In genomic region chr5:134215757-134216156, GRCh38 we compare ENCODE assay signal across 23 cellular contexts.
"Had no signal": no experiment of that assay in that cellular context is flagged by ENCODE, and none has a peak within 500 bp of the region (broad histone marks: within the 10 kb centered on the region; RNA-seq: fewer than 3 reads in every experiment).

No MANE protein-coding gene starts in this region.

- H3K4me3 Mint-ChIP-seq: nephron progenitor cell had no signal

- ATAC-seq: gastroesophageal sphincter; left ventricle myocardium superior; right cardiac atrium; stimulated activated naive CD8-positive, alpha-beta T cell treated with anti-CD3 and anti-CD28 coated beads, Interleukin-15, Interleukin-2, amounts not matched to agents 100 U/mL and 50 U/mL, for 24 hours had no signal

- H3K27ac Mint-ChIP-seq: nephron progenitor cell had no signal

- H3K4me3 ChIP-seq: colonic mucosa, esophagus squamous epithelium, gastroesophageal sphincter, hepatocyte, lung, suprapubic skin, thyroid gland, upper lobe of left lung, uterus had no signal

- H3K36me3 ChIP-seq: colonic mucosa, uterus had no signal

- H3K4me2 ChIP-seq: hepatocyte had no signal

- H2AFZ ChIP-seq: hepatocyte had no signal

- DNase-seq: colonic mucosa; dermis blood vessel endothelial cell; esophagus squamous epithelium; foreskin fibroblast; kidney; left cardiac atrium; left ventricle myocardium superior; mesenchymal stem cell; midbrain; nephron progenitor cell; posterior cingulate gyrus; right cardiac atrium; small intestine; stimulated activated CD4-positive, alpha-beta T cell treated with anti-CD3 and anti-CD28 coated beads, Interleukin-2, amount 100 ng/mL, for 48 hours; stimulated activated naive CD8-positive, alpha-beta T cell treated with anti-CD3 and anti-CD28 coated beads, Interleukin-15, Interleukin-2, amounts not matched to agents 100 U/mL and 50 U/mL, for 24 hours; thyroid gland; upper lobe of left lung; uterus had no signal

- H3K27ac ChIP-seq: colonic mucosa, esophagus squamous epithelium, gastroesophageal sphincter, hepatocyte, neutrophil, suprapubic skin, thyroid gland, upper lobe of left lung, uterus had no signal

- H3K27me3 ChIP-seq: colonic mucosa, esophagus squamous epithelium, gastroesophageal sphincter, hepatocyte, neutrophil, suprapubic skin, thyroid gland, upper lobe of left lung, uterus had no signal

- H3K9me3 ChIP-seq: colonic mucosa, esophagus squamous epithelium, gastroesophageal sphincter, neutrophil, suprapubic skin, thyroid gland, upper lobe of left lung, uterus had no signal
